Comparison of ENCODE assay signal across 9 cellular contexts in the genomic region with DNA sequence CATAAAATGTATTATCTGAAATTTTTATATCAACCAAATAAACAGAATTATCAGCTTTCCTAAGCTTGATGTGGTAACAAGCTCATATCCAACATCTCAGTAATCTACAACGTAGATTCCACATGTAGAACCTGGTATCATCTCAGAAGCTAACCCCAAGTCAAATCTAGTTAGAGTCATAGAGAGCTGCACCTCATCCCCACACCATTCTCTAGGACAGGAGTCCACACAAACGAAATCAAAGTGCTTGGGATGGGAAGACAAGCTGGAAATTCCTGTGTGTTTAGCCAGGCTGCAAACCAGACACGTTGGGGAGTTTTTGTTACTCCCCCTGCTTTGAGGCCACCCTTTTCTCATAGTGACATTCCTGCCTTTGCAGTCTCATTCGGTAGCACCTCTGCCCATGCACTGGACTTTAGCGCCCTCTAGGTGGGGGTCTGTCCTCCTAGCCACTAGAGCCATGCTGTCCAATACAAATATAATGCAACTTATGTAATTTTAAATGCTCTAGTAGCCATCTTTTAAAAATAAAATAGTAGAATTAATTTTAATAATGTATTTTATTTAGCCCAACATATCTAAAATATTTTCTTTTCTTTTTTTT. TPM values are rescaled to one million over a fixed set of nuclear protein-coding genes. Genes with fewer than 3 reads are reported as not detected.
DNase-seq lines count a peak whose midpoint lies in the region; ATAC-seq and TF ChIP-seq lines count a peak whose summit lies in the region.
"Had no signal": no experiment of that assay in that cellular context is flagged by ENCODE, and none has a peak within 500 bp of the region (broad histone marks: within the 10 kb centered on the region; RNA-seq: fewer than 3 reads in every experiment).

No MANE protein-coding gene starts in this region.

- peaks cover 95% of the 10 kb centered on the region for H3K27me3 ChIP-seq in left ventricle myocardium inferior (ENCODE audit: low read depth)

- intact Hi-C loops in left ventricle myocardium inferior (cut with micrococcal nuclease), result loop anchor here (10.0 kb wide), 1 partner anchor 1171 kb away; no protein-coding TSS in a partner anchor

- POLR2A ChIA-PET in HEK293 (lab: Yijun Ruan, JAX), result no interaction called here

- DNase-seq in activated T-cell treated with anti-CD3 and anti-CD28 coated beads, Interleukin-2, amount 50 U/mL, for 24 hours, result peak; percentile 43
- DNase-seq in activated T-cell treated with anti-CD3 and anti-CD28 coated beads, Interleukin-2, amount 50 U/mL, for 1 hour, result no peak
- DNase-seq in NCI-H2171 treated with DMSO at 0.1 percent for 48 hours (lab: John Stamatoyannopoulos, UW) (peak; percentile 48), left ventricle myocardium inferior (no peak)
- DNase-seq in activated CD4-positive, alpha-beta T cell treated with anti-CD3 and anti-CD28 coated beads, Interleukin-2, amount 50 U/mL, for 1 hour, result peak; percentile 15
- no peak for DNase-seq in stimulated activated naive B cell treated with anti-CD40 and anti-IgM and Interleukin-4, amounts not matched to agents 10 μg/mL and 1 μg/mL and 100 μg/mL, for 72 hours
- DNase-seq in T-helper 2 cell treated with Interferon-gamma antibody and Interleukin-4, amounts not matched to agents 5 μg/mL and 100 μg/mL, for 36 hours (ENCODE audit: low spot score), result no peak

- H3K9me3 Mint-ChIP-seq in activated T-cell treated with anti-CD3 and anti-CD28 coated beads, Interleukin-2, amount 50 U/mL, for 24 hours, result no peaks in the 10 kb centered on the region
- no peaks in the 10 kb centered on the region for H3K9me3 Mint-ChIP-seq in stimulated activated naive B cell treated with anti-CD40 and anti-IgM and Interleukin-4, amounts not matched to agents 10 μg/mL and 1 μg/mL and 100 μg/mL, for 72 hours
- H3K9me3 Mint-ChIP-seq in T-helper 2 cell treated with Interferon-gamma antibody and Interleukin-4, amounts not matched to agents 5 μg/mL and 100 μg/mL, for 36 hours, result no peaks in the 10 kb centered on the region
- H3K9me3 Mint-ChIP-seq: dendritic cell treated with granulocyte-macrophage colony-stimulating factor and Interleukin-4, amounts not matched to agents 40 ng/mL and 50 ng/mL, for 4 days had no signal

- peak; percentile 55 to 63 for ATAC-seq in stimulated activated naive B cell treated with anti-CD40 and anti-IgM and Interleukin-4, amounts not matched to agents 10 μg/mL and 1 μg/mL and 100 μg/mL, for 72 hours (replicated peaks)

- H3K36me3 ChIP-seq in HEK293 (ENCODE audit: control insufficient read depth in 2 of 2, insufficient read depth in 1 of 2, low read length in 2 of 2) (no peaks in the 10 kb centered on the region), left ventricle myocardium inferior (no peaks in the 10 kb centered on the region)

- no peaks in the 10 kb centered on the region for H3K4me1 Mint-ChIP-seq in activated T-cell treated with anti-CD3 and anti-CD28 coated beads, Interleukin-2, amount 50 U/mL, for 24 hours (ENCODE audit: low read depth)
- no peaks in the 10 kb centered on the region for H3K4me1 Mint-ChIP-seq in stimulated activated naive B cell treated with anti-CD40 and anti-IgM and Interleukin-4, amounts not matched to agents 10 μg/mL and 1 μg/mL and 100 μg/mL, for 72 hours
- no peaks in the 10 kb centered on the region for H3K4me1 Mint-ChIP-seq in T-helper 2 cell treated with Interferon-gamma antibody and Interleukin-4, amounts not matched to agents 5 μg/mL and 100 μg/mL, for 36 hours (ENCODE audit: low read depth)

- H3K27ac Mint-ChIP-seq in activated T-cell treated with anti-CD3 and anti-CD28 coated beads, Interleukin-2, amount 50 U/mL, for 24 hours, result no peak overlapping the region
- no peak overlapping the region for H3K27ac Mint-ChIP-seq in stimulated activated naive B cell treated with anti-CD40 and anti-IgM and Interleukin-4, amounts not matched to agents 10 μg/mL and 1 μg/mL and 100 μg/mL, for 72 hours
- H3K27ac Mint-ChIP-seq in T-helper 2 cell treated with Interferon-gamma antibody and Interleukin-4, amounts not matched to agents 5 μg/mL and 100 μg/mL, for 36 hours, result no peak overlapping the region
- H3K27ac Mint-ChIP-seq: dendritic cell treated with granulocyte-macrophage colony-stimulating factor and Interleukin-4, amounts not matched to agents 40 ng/mL and 50 ng/mL, for 4 days had no signal

- no peak overlapping the region for H3K4me3 ChIP-seq in HEK293 (ENCODE audit: low read depth, low read length)
- no peak overlapping the region for H3K4me3 ChIP-seq in left ventricle myocardium inferior

- no peak overlapping the region for H3K4me3 Mint-ChIP-seq in activated T-cell treated with anti-CD3 and anti-CD28 coated beads, Interleukin-2, amount 50 U/mL, for 24 hours
- H3K4me3 Mint-ChIP-seq in stimulated activated naive B cell treated with anti-CD40 and anti-IgM and Interleukin-4, amounts not matched to agents 10 μg/mL and 1 μg/mL and 100 μg/mL, for 72 hours, result no peak overlapping the region
- no peak overlapping the region for H3K4me3 Mint-ChIP-seq in T-helper 2 cell treated with Interferon-gamma antibody and Interleukin-4, amounts not matched to agents 5 μg/mL and 100 μg/mL, for 36 hours
- H3K4me3 Mint-ChIP-seq: dendritic cell treated with granulocyte-macrophage colony-stimulating factor and Interleukin-4, amounts not matched to agents 40 ng/mL and 50 ng/mL, for 4 days had no signal

- TF ChIP-seq CTCF in HEK293 (tag by site-specific recombination; IDR thresholded peaks at IDR 0.05) (peak; percentile 63), left ventricle myocardium inferior (IDR thresholded peaks at IDR 0.05; ENCODE audit: borderline replicate concordance) (peak; percentile 62)

- H3K9me3 ChIP-seq in HEK293 (ENCODE audit: control insufficient read depth, insufficient read depth, low read depth, low read length) (no peaks in the 10 kb centered on the region), left ventricle myocardium inferior (replicated peaks) (no peaks in the 10 kb centered on the region)

- CTCF ChIA-PET in HEK293 (lab: Yijun Ruan, JAX), result interaction anchor here (0.6 to 2.5 kb wide), 37 partner anchors 8 to 1175 kb away, joined by 3 to 23 read pairs (median 3); no protein-coding TSS in a partner anchor

- no peaks in the 10 kb centered on the region for H3K4me1 ChIP-seq in HEK293 (ENCODE audit: control insufficient read depth, insufficient read depth, low read length)
- H3K4me1 ChIP-seq in left ventricle myocardium inferior, result no peaks in the 10 kb centered on the region

- no peaks in the 10 kb centered on the region for H3K36me3 Mint-ChIP-seq in activated T-cell treated with anti-CD3 and anti-CD28 coated beads, Interleukin-2, amount 50 U/mL, for 24 hours (ENCODE audit: low read depth)
- H3K36me3 Mint-ChIP-seq in stimulated activated naive B cell treated with anti-CD40 and anti-IgM and Interleukin-4, amounts not matched to agents 10 μg/mL and 1 μg/mL and 100 μg/mL, for 72 hours, result no peaks in the 10 kb centered on the region
- no peaks in the 10 kb centered on the region for H3K36me3 Mint-ChIP-seq in T-helper 2 cell treated with Interferon-gamma antibody and Interleukin-4, amounts not matched to agents 5 μg/mL and 100 μg/mL, for 36 hours (ENCODE audit: low read depth)

- H3K27me3 Mint-ChIP-seq in activated T-cell treated with anti-CD3 and anti-CD28 coated beads, Interleukin-2, amount 50 U/mL, for 24 hours, result peaks cover 56% of the 10 kb centered on the region
- H3K27me3 Mint-ChIP-seq in stimulated activated naive B cell treated with anti-CD40 and anti-IgM and Interleukin-4, amounts not matched to agents 10 μg/mL and 1 μg/mL and 100 μg/mL, for 72 hours, result peaks cover 20 to 30% of the 10 kb centered on the region in 2 donors
- peaks cover 11% of the 10 kb centered on the region for H3K27me3 Mint-ChIP-seq in T-helper 2 cell treated with Interferon-gamma antibody and Interleukin-4, amounts not matched to agents 5 μg/mL and 100 μg/mL, for 36 hours (ENCODE audit: low read depth)

- no peak overlapping the region for H3K27ac ChIP-seq in HEK293 (ENCODE audit: extremely low read depth, low read depth, low read length)
- no peak overlapping the region for H3K27ac ChIP-seq in left ventricle myocardium inferior (replicated peaks)

TF ChIP-seq in HEK293, 187 proteins besides CTCF, POLR2A, EP300 and RAD21:
- TF ChIP-seq ZNF654 (tag by site-specific recombination; IDR thresholded peaks at IDR 0.05; ENCODE audit: low read depth), result peak; percentile 47
- TF ChIP-seq ZNF24 (tag by site-specific recombination; IDR thresholded peaks at IDR 0.05), result no peak
- no peak for TF ChIP-seq ZNF223 (tag by site-specific recombination; IDR thresholded peaks at IDR 0.05)
- TF ChIP-seq ZFP41 (tag by site-specific recombination; IDR thresholded peaks at IDR 0.05; ENCODE audit: borderline replicate concordance), result no peak
- TF ChIP-seq, protein P1, sequence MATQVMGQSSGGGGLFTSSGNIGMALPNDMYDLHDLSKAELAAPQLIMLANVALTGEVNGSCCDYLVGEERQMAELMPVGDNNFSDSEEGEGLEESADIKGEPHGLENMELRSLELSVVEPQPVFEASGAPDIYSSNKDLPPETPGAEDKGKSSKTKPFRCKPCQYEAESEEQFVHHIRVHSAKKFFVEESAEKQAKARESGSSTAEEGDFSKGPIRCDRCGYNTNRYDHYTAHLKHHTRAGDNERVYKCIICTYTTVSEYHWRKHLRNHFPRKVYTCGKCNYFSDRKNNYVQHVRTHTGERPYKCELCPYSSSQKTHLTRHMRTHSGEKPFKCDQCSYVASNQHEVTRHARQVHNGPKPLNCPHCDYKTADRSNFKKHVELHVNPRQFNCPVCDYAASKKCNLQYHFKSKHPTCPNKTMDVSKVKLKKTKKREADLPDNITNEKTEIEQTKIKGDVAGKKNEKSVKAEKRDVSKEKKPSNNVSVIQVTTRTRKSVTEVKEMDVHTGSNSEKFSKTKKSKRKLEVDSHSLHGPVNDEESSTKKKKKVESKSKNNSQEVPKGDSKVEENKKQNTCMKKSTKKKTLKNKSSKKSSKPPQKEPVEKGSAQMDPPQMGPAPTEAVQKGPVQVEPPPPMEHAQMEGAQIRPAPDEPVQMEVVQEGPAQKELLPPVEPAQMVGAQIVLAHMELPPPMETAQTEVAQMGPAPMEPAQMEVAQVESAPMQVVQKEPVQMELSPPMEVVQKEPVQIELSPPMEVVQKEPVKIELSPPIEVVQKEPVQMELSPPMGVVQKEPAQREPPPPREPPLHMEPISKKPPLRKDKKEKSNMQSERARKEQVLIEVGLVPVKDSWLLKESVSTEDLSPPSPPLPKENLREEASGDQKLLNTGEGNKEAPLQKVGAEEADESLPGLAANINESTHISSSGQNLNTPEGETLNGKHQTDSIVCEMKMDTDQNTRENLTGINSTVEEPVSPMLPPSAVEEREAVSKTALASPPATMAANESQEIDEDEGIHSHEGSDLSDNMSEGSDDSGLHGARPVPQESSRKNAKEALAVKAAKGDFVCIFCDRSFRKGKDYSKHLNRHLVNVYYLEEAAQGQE (tag by site-specific recombination; IDR thresholded peaks at IDR 0.05), result peak; percentile 57; the same call in 1 of the 2 replicates
- no peak for TF ChIP-seq ZNF354C (tag by site-specific recombination; IDR thresholded peaks at IDR 0.05; ENCODE audit: borderline replicate concordance, low read depth)
- TF ChIP-seq SP7 (tag by site-specific recombination; IDR thresholded peaks at IDR 0.05), result peak; percentile 30; the same call in 1 of the 2 replicates
- TF ChIP-seq ZNF2 (tag by site-specific recombination; IDR thresholded peaks at IDR 0.05), result peak; percentile 51; the same call in 1 of the 2 replicates
- no peak for TF ChIP-seq HOXA7 (CRISPR knock-in tag; IDR thresholded peaks at IDR 0.05; ENCODE audit: borderline replicate concordance)

RNA-seq across cellular contexts. Expression of a gene that starts 28.1 kb away (rescaled TPM):
- 1.1 TPM for total RNA-seq in left ventricle myocardium inferior

Comparison
In these comparisons a context has a peak if more than half of its experiments do, and no peak if none do; other contexts are left out.
1. DNase-seq: peak in activated T-cell treated with anti-CD3 and anti-CD28 coated beads, Interleukin-2, amount 50 U/mL, for 24 hours (single experiment), NCI-H2171 treated with DMSO at 0.1 percent for 48 hours (single experiment) and activated CD4-positive, alpha-beta T cell treated with anti-CD3 and anti-CD28 coated beads, Interleukin-2, amount 50 U/mL, for 1 hour (single experiment); none in activated T-cell treated with anti-CD3 and anti-CD28 coated beads, Interleukin-2, amount 50 U/mL, for 1 hour (single experiment), left ventricle myocardium inferior (single experiment), stimulated activated naive B cell treated with anti-CD40 and anti-IgM and Interleukin-4, amounts not matched to agents 10 μg/mL and 1 μg/mL and 100 μg/mL, for 72 hours (single experiment) and T-helper 2 cell treated with Interferon-gamma antibody and Interleukin-4, amounts not matched to agents 5 μg/mL and 100 μg/mL, for 36 hours (single experiment).